In genomic region chr15:65211157-65211982, GRCh38 we compare ENCODE assay signal across 8 cellular contexts. TPM values are rescaled to one million over a fixed set of nuclear protein-coding genes. Genes with fewer than 3 reads are reported as not detected.
DNase-seq lines count a peak whose midpoint lies in the region; ATAC-seq and TF ChIP-seq lines count a peak whose summit lies in the region.
"Had no signal": no experiment of that assay in that cellular context is flagged by ENCODE, and none has a peak within 500 bp of the region (broad histone marks: within the 10 kb centered on the region; RNA-seq: fewer than 3 reads in every experiment).

TSS of gene CILP (minus strand) at chr15:65211473. CDS start at chr15:65209755, 1,718 bp downstream.

- H3K36me3 ChIP-seq in tibial nerve: no peaks in the 10 kb centered on the region

- no peaks in the 10 kb centered on the region for H3K27me3 ChIP-seq in tibial nerve

- peaks cover 0 to 51% (median 10%) of the 10 kb centered on the region in 4 donors for H3K4me1 ChIP-seq in tibial nerve

- H3K27me3 Mint-ChIP-seq in brain: no peaks in the 10 kb centered on the region
- H3K27me3 Mint-ChIP-seq: activated CD4-positive, alpha-beta memory T cell treated with anti-CD3 and anti-CD28 coated beads for 36 hours had no signal

- TF ChIP-seq POLR2A in tibial nerve (IDR thresholded peaks at IDR 0.05): no peak

- peak; percentile 16 for DNase-seq in NCI-H1092 treated with DMSO at 0.1 percent for 48 hours (lab: John Stamatoyannopoulos, UW)
- peak; percentile 93 for DNase-seq in left kidney (ENCODE audit: low read depth, low spot score)
- peak; percentile 29 to 40 for DNase-seq in tibial nerve (ENCODE audit: low spot score in 2 of 2)
- DNase-seq in NOMO-1 (lab: John Stamatoyannopoulos, UW; ENCODE audit: unreplicated experiment in 2 of 2): no peak
- DNase-seq in activated CD4-positive, CD25-positive, alpha-beta regulatory T cell treated with anti-CD3 and anti-CD28 coated beads, Interleukin-2, amount 50 U/mL, for 72 hours: no peak

- 40% methylated on average over 8 of the region's 8 CpGs for WGBS in tibial nerve, 2 donors

- TF ChIP-seq CTCF in brain (conservative IDR thresholded peaks at IDR 0.05) (no peak), tibial nerve (IDR thresholded peaks at IDR 0.05) (no peak)

- peak within 1 kb of the TSS; percentile 24 to 93 (median 85) for H3K27ac Mint-ChIP-seq in brain
- H3K27ac Mint-ChIP-seq: activated CD4-positive, alpha-beta memory T cell treated with anti-CD3 and anti-CD28 coated beads for 36 hours had no signal

- H3K4me3 ChIP-seq in tibial nerve: peak within 1 kb of the TSS in 2 of 4 donors; percentile 5 to 20

- peak within 1 kb of the TSS in 2 of 5 experiments; percentile 54 to 66 for H3K4me3 Mint-ChIP-seq in brain
- H3K4me3 Mint-ChIP-seq: activated CD4-positive, alpha-beta memory T cell treated with anti-CD3 and anti-CD28 coated beads for 36 hours had no signal

- H3K9me3 Mint-ChIP-seq in brain: peaks cover 0 to 3% (median 0%) of the 10 kb centered on the region in 5 experiments
- H3K9me3 Mint-ChIP-seq: activated CD4-positive, alpha-beta memory T cell treated with anti-CD3 and anti-CD28 coated beads for 36 hours had no signal

- peak within 1 kb of the TSS in 3 of 4 donors; percentile 30 to 69 (median 32) for H3K27ac ChIP-seq in tibial nerve

- peaks cover 62% of the 10 kb centered on the region for H3K4me1 Mint-ChIP-seq in brain

- no peaks in the 10 kb centered on the region for H3K9me3 ChIP-seq in tibial nerve

- TF ChIP-seq EP300 in tibial nerve (IDR thresholded peaks at IDR 0.05): no peak

- H3K36me3 Mint-ChIP-seq in brain: no peaks in the 10 kb centered on the region
- H3K36me3 Mint-ChIP-seq: activated CD4-positive, alpha-beta memory T cell treated with anti-CD3 and anti-CD28 coated beads for 36 hours had no signal

- ATAC-seq in HG02642 (IDR thresholded peaks at IDR 0.05; ENCODE audit: poor library complexity, unreplicated experiment): no peak

RNA-seq across cellular contexts. Expression of gene CILP, which starts in this region (rescaled TPM):
- not detected for polyA plus RNA-seq in brain (ENCODE audit: insufficient read depth, low read depth, low replicate concordance)
- 100 to 1,000 TPM in 1 of 4 donors, 10 to 100 TPM in 2, 1 to 10 TPM in 1; 7.8 to 209 (median 55.5) TPM for total RNA-seq in tibial nerve

Comparison
In these comparisons a context has a peak if more than half of its experiments do, and no peak if none do; other contexts are left out.
1. DNase-seq: peak in NCI-H1092 treated with DMSO at 0.1 percent for 48 hours (single experiment), left kidney (single experiment) and tibial nerve (2 of 2); none in NOMO-1 (0 of 2) and activated CD4-positive, CD25-positive, alpha-beta regulatory T cell treated with anti-CD3 and anti-CD28 coated beads, Interleukin-2, amount 50 U/mL, for 72 hours (single experiment).